ENCODE assay signal across 22 cellular contexts in genomic region chr17:34761646-34762045, GRCh38.
"Had no signal": no experiment of that assay in that cellular context is flagged by ENCODE, and none has a peak within 500 bp of the region (broad histone marks: within the 10 kb centered on the region; RNA-seq: fewer than 3 reads in every experiment).

No MANE protein-coding gene starts in this region.

- H3K9me3 ChIP-seq: adrenal gland, breast epithelium, MG63 had no signal

- H3K27ac Mint-ChIP-seq: activated CD4-positive, alpha-beta T cell treated with anti-CD3 and anti-CD28 coated beads for 36 hours; activated CD8-positive, alpha-beta T cell treated with anti-CD3 and anti-CD28 coated beads for 36 hours; activated naive CD8-positive, alpha-beta T cell treated with anti-CD3 and anti-CD28 coated beads, Interleukin-2, amount 10 ng/mL, durations not matched to agents 7 days and 5 days; T-helper 2 cell treated with Interferon-gamma antibody and Interleukin-4, amounts not matched to agents 5 μg/mL and 100 μg/mL, for 36 hours had no signal

- H3K4me3 Mint-ChIP-seq: activated CD4-positive, alpha-beta T cell treated with anti-CD3 and anti-CD28 coated beads for 36 hours; activated CD8-positive, alpha-beta T cell treated with anti-CD3 and anti-CD28 coated beads for 36 hours; activated naive CD8-positive, alpha-beta T cell treated with anti-CD3 and anti-CD28 coated beads, Interleukin-2, amount 10 ng/mL, durations not matched to agents 7 days and 5 days; T-helper 2 cell treated with Interferon-gamma antibody and Interleukin-4, amounts not matched to agents 5 μg/mL and 100 μg/mL, for 36 hours had no signal

- H3K4me3 ChIP-seq: adrenal gland, breast epithelium, MG63, SK-N-MC had no signal

- H3K36me3 Mint-ChIP-seq: activated naive CD8-positive, alpha-beta T cell treated with anti-CD3 and anti-CD28 coated beads, Interleukin-2, amount 10 ng/mL, durations not matched to agents 7 days and 5 days had no signal

- H3K4me1 Mint-ChIP-seq: activated CD4-positive, alpha-beta T cell treated with anti-CD3 and anti-CD28 coated beads for 36 hours; activated naive CD8-positive, alpha-beta T cell treated with anti-CD3 and anti-CD28 coated beads, Interleukin-2, amount 10 ng/mL, durations not matched to agents 7 days and 5 days had no signal

- H3K9me3 Mint-ChIP-seq: activated CD8-positive, alpha-beta T cell treated with anti-CD3 and anti-CD28 coated beads for 36 hours; activated naive CD8-positive, alpha-beta T cell treated with anti-CD3 and anti-CD28 coated beads, Interleukin-2, amount 10 ng/mL, durations not matched to agents 7 days and 5 days; T-helper 2 cell treated with Interferon-gamma antibody and Interleukin-4, amounts not matched to agents 5 μg/mL and 100 μg/mL, for 36 hours had no signal

- H3K9ac ChIP-seq: KMS-11 had no signal

- ATAC-seq: activated CD4-positive, alpha-beta T cell treated with anti-CD3 and anti-CD28 coated beads for 36 hours; activated CD8-positive, alpha-beta T cell treated with anti-CD3 and anti-CD28 coated beads for 36 hours; Panc1; Right ventricle myocardium inferior had no signal

- H3K4me1 ChIP-seq: adrenal gland, breast epithelium had no signal

- H3K4me2 ChIP-seq: KMS-11 had no signal

- H3K27me3 ChIP-seq: adrenal gland, breast epithelium, MG63 had no signal

- H3K36me3 ChIP-seq: adrenal gland, breast epithelium, MG63 had no signal

- DNase-seq: activated CD4-positive, alpha-beta T cell treated with anti-CD3 and anti-CD28 coated beads for 36 hours; activated CD8-positive, alpha-beta memory T cell treated with anti-CD3 and anti-CD28 coated beads, Interleukin-2, amount 50 U/mL, for 4 hours; activated CD8-positive, alpha-beta T cell treated with anti-CD3 and anti-CD28 coated beads for 36 hours; activated naive CD4-positive, alpha-beta T cell treated with anti-CD3 and anti-CD28 coated beads, Interleukin-2, amount 50 U/mL, for 16 hours; activated naive CD8-positive, alpha-beta T cell treated with anti-CD3 and anti-CD28 coated beads, Interleukin-2, amount 10 ng/mL, durations not matched to agents 7 days and 5 days; adrenal gland; anterior cingulate cortex; central memory CD4-positive, alpha-beta T cell; IMR-90; MG63; NCI-H187; NCI-H2081; NCI-H510A treated with DMSO at 0.1 percent for 48 hours; RPMI8226; SW 1271 had no signal

- H3K27ac ChIP-seq: adrenal gland, breast epithelium, KMS-11, SK-N-MC, VCaP had no signal
